ENCODE assay signal across 1 cellular context in the genomic region with DNA sequence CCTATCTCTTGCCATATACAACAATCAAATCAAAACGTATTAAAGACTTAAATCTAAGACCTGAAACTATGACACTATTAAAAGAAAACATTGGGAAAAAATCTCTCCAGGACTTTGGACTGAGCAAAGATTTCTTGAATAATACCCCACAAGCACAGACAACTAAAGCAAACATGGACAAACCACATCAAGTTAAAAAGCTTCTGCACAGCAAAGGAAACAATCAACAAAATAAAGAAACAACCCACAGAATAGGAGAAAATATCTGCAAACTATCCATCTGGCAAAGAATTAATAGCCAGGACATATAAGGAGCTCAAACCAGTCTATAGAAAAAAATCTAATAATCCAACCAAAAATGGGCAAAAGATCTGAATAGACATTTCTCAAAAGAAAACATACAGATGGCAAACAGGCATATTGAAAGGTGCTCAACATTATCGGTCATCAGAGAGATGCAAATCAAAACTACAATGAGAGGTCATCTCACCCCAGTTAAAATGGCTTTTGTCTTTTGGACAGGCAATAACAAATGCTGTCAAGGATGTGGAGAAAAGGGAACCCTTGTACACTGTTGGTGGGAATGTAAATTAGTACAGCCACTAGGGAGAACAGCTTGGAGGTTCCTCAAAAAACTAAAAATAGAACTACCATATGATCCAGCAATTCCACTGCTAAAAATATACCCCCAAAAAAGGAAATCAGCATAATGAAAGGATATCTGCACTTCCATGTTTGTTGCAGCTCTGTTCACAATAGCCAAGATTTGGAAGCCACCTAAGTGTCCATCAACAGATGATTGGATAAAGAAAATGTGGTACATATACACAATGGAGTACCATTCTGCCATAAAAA.
TF ChIP-seq lines count a peak whose summit lies in the region.
"Not testable (repeated sequence)": the region's sequence is repeated elsewhere in the genome, so short reads cannot be mapped to it uniquely, and the experiment has no call there.

No MANE protein-coding gene starts in this region.

TF ChIP-seq in HepG2, 621 proteins besides CTCF, POLR2A, EP300 and RAD21 (continued from another document):
- peak; percentile 87 for TF ChIP-seq PAXIP1 (CRISPR knock-in tag; conservative IDR thresholded peaks at IDR 0.05)
- TF ChIP-seq NCOR1 (IDR thresholded peaks at IDR 0.05; ENCODE audit: borderline replicate concordance, low read length): peak; percentile 66; the same call in 1 of the 2 replicates
- TF ChIP-seq, protein P1, sequence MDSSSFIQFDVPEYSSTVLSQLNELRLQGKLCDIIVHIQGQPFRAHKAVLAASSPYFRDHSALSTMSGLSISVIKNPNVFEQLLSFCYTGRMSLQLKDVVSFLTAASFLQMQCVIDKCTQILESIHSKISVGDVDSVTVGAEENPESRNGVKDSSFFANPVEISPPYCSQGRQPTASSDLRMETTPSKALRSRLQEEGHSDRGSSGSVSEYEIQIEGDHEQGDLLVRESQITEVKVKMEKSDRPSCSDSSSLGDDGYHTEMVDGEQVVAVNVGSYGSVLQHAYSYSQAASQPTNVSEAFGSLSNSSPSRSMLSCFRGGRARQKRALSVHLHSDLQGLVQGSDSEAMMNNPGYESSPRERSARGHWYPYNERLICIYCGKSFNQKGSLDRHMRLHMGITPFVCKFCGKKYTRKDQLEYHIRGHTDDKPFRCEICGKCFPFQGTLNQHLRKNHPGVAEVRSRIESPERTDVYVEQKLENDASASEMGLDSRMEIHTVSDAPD (CRISPR knock-in tag; IDR thresholded peaks at IDR 0.05): peak; percentile 56; the same call in 1 of the 2 replicates
- peak; percentile 48; the same call in 1 of the 2 replicates for TF ChIP-seq FOXK2 (IDR thresholded peaks at IDR 0.05)
- peak; percentile 62 for TF ChIP-seq ZNF7 (CRISPR knock-in tag; IDR thresholded peaks at IDR 0.05)
- TF ChIP-seq, protein P2, sequence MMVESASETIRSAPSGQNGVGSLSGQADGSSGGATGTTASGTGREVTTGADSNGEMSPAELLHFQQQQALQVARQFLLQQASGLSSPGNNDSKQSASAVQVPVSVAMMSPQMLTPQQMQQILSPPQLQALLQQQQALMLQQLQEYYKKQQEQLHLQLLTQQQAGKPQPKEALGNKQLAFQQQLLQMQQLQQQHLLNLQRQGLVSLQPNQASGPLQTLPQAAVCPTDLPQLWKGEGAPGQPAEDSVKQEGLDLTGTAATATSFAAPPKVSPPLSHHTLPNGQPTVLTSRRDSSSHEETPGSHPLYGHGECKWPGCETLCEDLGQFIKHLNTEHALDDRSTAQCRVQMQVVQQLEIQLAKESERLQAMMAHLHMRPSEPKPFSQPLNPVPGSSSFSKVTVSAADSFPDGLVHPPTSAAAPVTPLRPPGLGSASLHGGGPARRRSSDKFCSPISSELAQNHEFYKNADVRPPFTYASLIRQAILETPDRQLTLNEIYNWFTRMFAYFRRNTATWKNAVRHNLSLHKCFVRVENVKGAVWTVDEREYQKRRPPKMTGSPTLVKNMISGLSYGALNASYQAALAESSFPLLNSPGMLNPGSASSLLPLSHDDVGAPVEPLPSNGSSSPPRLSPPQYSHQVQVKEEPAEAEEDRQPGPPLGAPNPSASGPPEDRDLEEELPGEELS (CRISPR knock-in tag; IDR thresholded peaks at IDR 0.05): peak; percentile 68
- TF ChIP-seq SOX5 (CRISPR knock-in tag; IDR thresholded peaks at IDR 0.05; ENCODE audit: borderline replicate concordance): peak; percentile 62; the same call in 1 of the 2 replicates
- TF ChIP-seq ATF1 (CRISPR knock-in tag; IDR thresholded peaks at IDR 0.05): 0 out of 2 replicates have a peak, but pooled peaks have one; percentile 22
- TF ChIP-seq, protein P3, sequence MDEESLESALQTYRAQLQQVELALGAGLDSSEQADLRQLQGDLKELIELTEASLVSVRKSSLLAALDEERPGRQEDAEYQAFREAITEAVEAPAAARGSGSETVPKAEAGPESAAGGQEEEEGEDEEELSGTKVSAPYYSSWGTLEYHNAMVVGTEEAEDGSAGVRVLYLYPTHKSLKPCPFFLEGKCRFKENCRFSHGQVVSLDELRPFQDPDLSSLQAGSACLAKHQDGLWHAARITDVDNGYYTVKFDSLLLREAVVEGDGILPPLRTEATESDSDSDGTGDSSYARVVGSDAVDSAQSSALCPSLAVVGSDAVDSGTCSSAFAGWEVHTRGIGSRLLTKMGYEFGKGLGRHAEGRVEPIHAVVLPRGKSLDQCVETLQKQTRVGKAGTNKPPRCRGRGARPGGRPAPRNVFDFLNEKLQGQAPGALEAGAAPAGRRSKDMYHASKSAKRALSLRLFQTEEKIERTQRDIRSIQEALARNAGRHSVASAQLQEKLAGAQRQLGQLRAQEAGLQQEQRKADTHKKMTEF (CRISPR knock-in tag; IDR thresholded peaks at IDR 0.05): 0 out of 2 replicates have a peak, but pooled peaks have one; percentile 30
- 0 out of 2 replicates have a peak, but pooled peaks have one; percentile 33 for TF ChIP-seq ERF (CRISPR knock-in tag; IDR thresholded peaks at IDR 0.05)
- TF ChIP-seq ZNF567 (CRISPR knock-in tag; IDR thresholded peaks at IDR 0.05; ENCODE audit: borderline replicate concordance): 0 out of 2 replicates have a peak, but pooled peaks have one; percentile 34
- TF ChIP-seq FOXP1 (IDR thresholded peaks at IDR 0.05): peak; percentile 57; the same call in 1 of the 2 replicates
- peak; percentile 77 for TF ChIP-seq FOXP1 (CRISPR knock-in tag; IDR thresholded peaks at IDR 0.05)
- TF ChIP-seq BCL6 (CRISPR knock-in tag; IDR thresholded peaks at IDR 0.05): peak; percentile 69
- 0 out of 2 replicates have a peak, but pooled peaks have one; percentile 17 for TF ChIP-seq ELF3 (CRISPR knock-in tag; IDR thresholded peaks at IDR 0.05)
- TF ChIP-seq GABPA (IDR thresholded peaks at IDR 0.05; ENCODE audit: low read depth, low read length); SOX6 (IDR thresholded peaks at IDR 0.05): not testable (repeated sequence)
- 0 out of 2 replicates have a peak, but pooled peaks have one; percentile 9 for TF ChIP-seq GABPA (CRISPR knock-in tag; IDR thresholded peaks at IDR 0.05; ENCODE audit: low read depth)
- TF ChIP-seq HMG20A (CRISPR knock-in tag; IDR thresholded peaks at IDR 0.05; ENCODE audit: borderline replicate concordance): peak; percentile 86
- TF ChIP-seq SKI (IDR thresholded peaks at IDR 0.05; ENCODE audit: partially characterized antibody): peak; percentile 34
- peak; percentile 69 for TF ChIP-seq TCF7 (IDR thresholded peaks at IDR 0.05; ENCODE audit: low read depth)
- peak; percentile 77 for TF ChIP-seq SOX6 (CRISPR knock-in tag; IDR thresholded peaks at IDR 0.05)
- 0 out of 4 replicates have a peak, but pooled peaks of 1 of the 2 experiments have one; percentile 40 for TF ChIP-seq NR2F1 (CRISPR knock-in tag; IDR thresholded peaks at IDR 0.05)
- TF ChIP-seq THAP11 (CRISPR knock-in tag; IDR thresholded peaks at IDR 0.05): peak; percentile 28; the same call in 1 of the 2 replicates
- 0 out of 2 replicates have a peak, but pooled peaks have one; percentile 3 for TF ChIP-seq ZNF792 (CRISPR knock-in tag; IDR thresholded peaks at IDR 0.05)
- TF ChIP-seq HNF4A (CRISPR knock-in tag; IDR thresholded peaks at IDR 0.05): peak; percentile 79
TF ChIP-seq in HepG2: peak in this region for 53; not testable (repeated sequence) for 568.
